8 cellular contexts compared by ENCODE assay signal in the genomic region with DNA sequence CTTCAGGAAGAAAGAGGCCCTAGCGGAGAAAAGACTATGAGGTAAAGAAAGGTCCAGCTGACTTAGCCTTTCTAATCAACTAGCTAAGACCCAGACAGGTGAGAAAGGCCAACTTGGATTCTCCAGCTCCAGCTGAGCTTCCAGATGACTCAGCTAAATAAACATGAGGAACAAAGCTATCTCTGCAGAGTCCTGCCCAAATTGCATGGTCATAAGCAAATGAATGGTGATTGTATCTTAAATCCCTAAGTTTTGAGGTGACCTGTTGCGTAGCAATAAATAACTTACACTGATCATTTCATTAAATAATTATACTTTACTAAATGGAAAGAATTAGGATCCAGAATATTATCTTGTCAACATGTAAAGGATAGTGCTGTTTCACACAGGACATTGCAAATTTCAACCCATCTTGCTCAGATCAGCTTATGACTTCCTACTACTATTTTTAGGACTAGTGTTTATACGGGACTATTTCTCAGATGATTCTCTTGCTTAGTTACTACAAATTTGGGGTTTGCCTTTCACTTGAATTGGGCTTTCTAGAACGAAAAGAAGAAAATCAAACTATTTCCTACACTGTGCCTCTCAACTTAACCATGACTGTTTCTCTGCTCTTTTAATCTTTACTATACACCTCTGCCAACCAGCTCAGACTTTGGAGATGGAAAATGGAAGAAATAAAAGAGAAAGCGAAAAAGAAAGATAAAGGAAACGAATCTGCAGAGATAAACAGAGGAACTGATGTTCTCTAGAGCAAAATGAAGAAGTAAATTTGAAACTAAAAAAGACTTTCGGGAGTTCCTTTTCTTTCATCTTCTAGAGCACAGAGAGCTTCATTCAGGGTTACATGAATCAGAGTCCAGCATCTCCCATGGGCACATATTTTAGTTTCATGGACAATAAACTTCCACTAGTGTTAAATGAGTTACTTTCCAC. TPM values are rescaled to one million over a fixed set of nuclear protein-coding genes. Genes with fewer than 3 reads are reported as not detected.
DNase-seq lines count a peak whose midpoint lies in the region; ATAC-seq and TF ChIP-seq lines count a peak whose summit lies in the region.

No MANE protein-coding gene starts in this region.

- in situ Hi-C loops in GM23248 (cut with MboI): no loop called here

- H3K36me3 ChIP-seq in GM23248 (ENCODE audit: low read depth) (no peaks in the 10 kb centered on the region), ovary (no peaks in the 10 kb centered on the region)

- no peak for TF ChIP-seq POLR2A in ovary (IDR thresholded peaks at IDR 0.05)

- peak; percentile 14 for ATAC-seq in omental fat pad (ENCODE audit: low FRiP score)
- no peak for ATAC-seq in HG02763 (IDR thresholded peaks at IDR 0.05; ENCODE audit: unreplicated experiment)

- H3K9ac ChIP-seq in GM23248: no peak overlapping the region

- no peaks in the 10 kb centered on the region for H3K79me2 ChIP-seq in GM23248 (ENCODE audit: insufficient read depth)

- TF ChIP-seq CTCF in cardiac fibroblast (IDR thresholded peaks at IDR 0.05; ENCODE audit: low read depth, low read length): no peak
- TF ChIP-seq CTCF in omental fat pad (IDR thresholded peaks at IDR 0.05): no peak
- TF ChIP-seq CTCF in ovary (IDR thresholded peaks at IDR 0.05): no peak

- H3K27ac ChIP-seq in GM23248: no peak overlapping the region
- H3K27ac ChIP-seq in ovary: no peak overlapping the region

- DNase-seq in GM23248 (peak; percentile 26), NCI-H146 (lab: John Stamatoyannopoulos, UW) (peak; percentile 37), cardiac fibroblast (ENCODE audit: low read depth in 2 of 2) (peak; percentile 21 to 25), omental fat pad (ENCODE audit: low spot score) (no peak), NCI-H1105 treated with DMSO at 0.1 percent for 48 hours (lab: John Stamatoyannopoulos, UW) (no peak), ovary (no peak)

- H3K4me3 ChIP-seq in GM08714 (ENCODE audit: low read length) (peak overlapping the region; percentile 79), GM23248 (no peak overlapping the region), cardiac fibroblast (replicated peaks in 1 of 2; ENCODE audit: low read depth in 2 of 2, low read length in 2 of 2) (no peak overlapping the region), ovary (no peak overlapping the region)

- no peak for TF ChIP-seq EP300 in ovary (IDR thresholded peaks at IDR 0.05)

- no peaks in the 10 kb centered on the region for H3K9me3 ChIP-seq in GM23248 (ENCODE audit: low read depth)
- H3K9me3 ChIP-seq in ovary: no peaks in the 10 kb centered on the region

- H3K27me3 ChIP-seq in GM23248 (replicated peaks; ENCODE audit: insufficient read depth) (peaks cover 7% of the 10 kb centered on the region; the same call in 1 of the 2 replicates), ovary (no peaks in the 10 kb centered on the region)

- intact Hi-C loops in ovary (cut with DNase I): no loop called here

- no peaks in the 10 kb centered on the region for H3F3A ChIP-seq in GM23248 (ENCODE audit: insufficient read depth)

- no peak overlapping the region for H2AFZ ChIP-seq in GM23248

- H3K9me2 ChIP-seq in GM23248 (ENCODE audit: insufficient read depth): no peaks in the 10 kb centered on the region

- no peak overlapping the region for H3K4me2 ChIP-seq in GM23248 (ENCODE audit: unreplicated experiment)

- H3K4me1 ChIP-seq in GM23248 (ENCODE audit: insufficient read depth) (0 out of 2 replicates have a peak, but pooled peaks cover 7% of the 10 kb centered on the region), ovary (ENCODE audit: insufficient read depth) (no peaks in the 10 kb centered on the region)

- no peaks in the 10 kb centered on the region for H4K20me1 ChIP-seq in GM23248 (ENCODE audit: insufficient read depth)

- 69 to 76% methylated on average over 7 of the region's 7 CpGs for WGBS in GM23248 (ENCODE audit: low coverage in 1 of 2, low lambda C conversion rate in 2 of 2, missing lambda C conversion rate in 2 of 2), 2 experiments
- WGBS in ovary, 3 donors: 56 to 62% (median 62%) methylated on average over 7 of the region's 7 CpGs

RNA-seq across cellular contexts. Expression of gene ADGRG7, which starts 6.6 kb away (rescaled TPM):
- total RNA-seq in GM23248 (2014; rRNA removed; shearing (Covaris generic)): not detected in 2 replicates
- polyA plus RNA-seq in GM23248 (2016; fragmentation: Nextera tagmentation; extraction: Ambion mirVana) (not detected in 2 replicates), ovary (not detected)
- total RNA-seq in omental fat pad (not detected), ovary (not detected)

Comparison
In these comparisons a context has a peak if more than half of its experiments do, and no peak if none do; other contexts are left out.
1. DNase-seq: peak in GM23248 (single experiment), NCI-H146 (single experiment) and cardiac fibroblast (2 of 2); none in omental fat pad (single experiment), NCI-H1105 treated with DMSO at 0.1 percent for 48 hours (single experiment) and ovary (0 of 5).